Comparison of ENCODE assay signal across 1 cellular context in genomic region chr17:1764274-1764673, GRCh38.
TF ChIP-seq lines count a peak whose summit lies in the region.

No MANE protein-coding gene starts in this region.

TF ChIP-seq in endothelial cell of umbilical vein, 7 proteins besides CTCF, POLR2A, EP300 and RAD21 (continued from another document):
- TF ChIP-seq MAX (IDR thresholded peaks at IDR 0.05; ENCODE audit: insufficient read depth, insufficient read length): peak; percentile 63
- TF ChIP-seq GATA2 (IDR thresholded peaks at IDR 0.05; ENCODE audit: insufficient read depth, insufficient read length, low read depth, low read length): no peak
